18 cellular contexts compared by ENCODE assay signal in genomic region chr3:194714564-194714963, GRCh38. TPM values are rescaled to one million over a fixed set of nuclear protein-coding genes. Genes with fewer than 3 reads are reported as not detected.
A peak's percentile ranks its signal among the peaks of the same experiment; 100 is the strongest.
DNase-seq lines count a peak whose midpoint lies in the region; ATAC-seq, FAIRE-seq and TF ChIP-seq lines count a peak whose summit lies in the region.
"Had no signal": no experiment of that assay in that cellular context is flagged by ENCODE, and none has a peak within 500 bp of the region (broad histone marks: within the 10 kb centered on the region; RNA-seq: fewer than 3 reads in every experiment).

No MANE protein-coding gene starts in this region.

- H3K36me3 Mint-ChIP-seq in Caco-2 (ENCODE audit: insufficient read depth, unreplicated experiment): no peaks in the 10 kb centered on the region

- BruUV-seq in Caco-2 (replicated peaks; lab: Mats Ljungman, UMichigan) (no TSS peak), Panc1 (replicated peaks; lab: Mats Ljungman, UMichigan) (no TSS peak), endothelial cell of umbilical vein (replicated peaks; lab: Mats Ljungman, UMichigan) (no TSS peak)

- no peaks in the 10 kb centered on the region for H3K9me3 Mint-ChIP-seq in Caco-2 (ENCODE audit: unreplicated experiment)
- H3K9me3 Mint-ChIP-seq: H9 had no signal

- dilution Hi-C loops in endothelial cell of umbilical vein (cut with MboI; ENCODE audit: extremely low pct_ligation_motif_present, low sequenced_read_pairs): no loop called here

- no peak overlapping the region for H3K4me3 Mint-ChIP-seq in Caco-2 (ENCODE audit: unreplicated experiment)
- H3K4me3 Mint-ChIP-seq: H9 had no signal

- no peak overlapping the region for H4K8ac ChIP-seq in trophoblast cell (ENCODE audit: low read depth, low read length)

- H3K4me1 ChIP-seq in Caco-2: no peaks in the 10 kb centered on the region
- 0 out of 2 replicates have a peak, but pooled peaks cover 3% of the 10 kb centered on the region for H3K4me1 ChIP-seq in Panc1 (ENCODE audit: control insufficient read depth, insufficient read depth, low read length)
- H3K4me1 ChIP-seq in endothelial cell of umbilical vein (ENCODE audit: control insufficient read depth, extremely low read depth, insufficient read depth, low read length): peaks cover 25% of the 10 kb centered on the region
- peaks cover 15 to 18% of the 10 kb centered on the region in 2 experiments for H3K4me1 ChIP-seq in trophoblast cell (ENCODE audit: control insufficient read depth in 1 of 2, insufficient read depth in 2 of 2, low read length in 2 of 2)
- no peaks in the 10 kb centered on the region for H3K4me1 ChIP-seq in upper lobe of right lung

- WGBS in trophoblast cell (ENCODE audit: extremely low coverage, insufficient coverage, insufficient read length): no CpG with 5 or more reads among the region's 6 CpGs

- no peak for FAIRE-seq in endothelial cell of umbilical vein (lab: Jason Lieb, UNC)

- peaks cover 9% of the 10 kb centered on the region for H3K79me1 ChIP-seq in trophoblast cell (ENCODE audit: low read length)

- H3K18ac ChIP-seq in trophoblast cell (ENCODE audit: low read length): no peak overlapping the region

- H3K36me3 ChIP-seq in Caco-2 (ENCODE audit: control insufficient read depth, insufficient read depth, low read length): no peaks in the 10 kb centered on the region
- H3K36me3 ChIP-seq in Panc1 (ENCODE audit: control insufficient read depth, insufficient read depth, low read length): no peaks in the 10 kb centered on the region
- no peaks in the 10 kb centered on the region for H3K36me3 ChIP-seq in endothelial cell of umbilical vein (ENCODE audit: control insufficient read depth in 2 of 2, extremely low read depth in 1 of 2, insufficient read depth in 2 of 2, low read length in 2 of 2)
- no peaks in the 10 kb centered on the region for H3K36me3 ChIP-seq in trophoblast cell (ENCODE audit: control insufficient read depth in 1 of 2, insufficient read depth in 2 of 2, low read length in 2 of 2)
- H3K36me3 ChIP-seq in upper lobe of right lung: no peaks in the 10 kb centered on the region

- no peak overlapping the region for H4K12ac ChIP-seq in trophoblast cell (ENCODE audit: low read depth, low read length)

- no peaks in the 10 kb centered on the region for H3K9me3 ChIP-seq in Caco-2
- no peaks in the 10 kb centered on the region; the same call in 1 of the 2 replicates for H3K9me3 ChIP-seq in Panc1 (ENCODE audit: control insufficient read depth, insufficient read depth, low read depth, low read length)
- H3K9me3 ChIP-seq in endothelial cell of umbilical vein (replicated peaks; ENCODE audit: control insufficient read depth, insufficient read depth, low read length): no peaks in the 10 kb centered on the region
- no peaks in the 10 kb centered on the region for H3K9me3 ChIP-seq in trophoblast cell (ENCODE audit: insufficient read depth, low read depth, low read length)
- no peaks in the 10 kb centered on the region for H3K9me3 ChIP-seq in upper lobe of right lung
- H3K9me3 ChIP-seq: SK-N-SH had no signal

- intact Hi-C loops in Caco-2 (cut with micrococcal nuclease; ENCODE audit: unreplicated experiment) (no loop called here), Panc1 (cut with micrococcal nuclease; ENCODE audit: unreplicated experiment) (no loop called here), endothelial cell of umbilical vein (cut with micrococcal nuclease) (no loop called here), upper lobe of right lung (cut with DNase I) (no loop called here)

- POLR2A ChIA-PET in Caco-2 (lab: Charles Lee): no interaction called here
- POLR2A ChIA-PET in Panc1 (lab: Charles Lee): no interaction called here
- POLR2A ChIA-PET in endothelial cell of umbilical vein (lab: Charles Lee): no interaction called here

- H3K27ac Mint-ChIP-seq in Caco-2 (ENCODE audit: unreplicated experiment): peak overlapping the region; percentile 9

- H3K79me2 ChIP-seq in endothelial cell of umbilical vein (ENCODE audit: control insufficient read depth, insufficient read depth, low read length) (no peaks in the 10 kb centered on the region), trophoblast cell (ENCODE audit: control insufficient read depth, insufficient read depth, low read length, poor library complexity) (no peaks in the 10 kb centered on the region)

- no peak overlapping the region for H3K14ac ChIP-seq in trophoblast cell (ENCODE audit: low read length)

- no peak overlapping the region for H3K27ac ChIP-seq in Panc1 (ENCODE audit: low read length)
- peak overlapping the region; percentile 27 for H3K27ac ChIP-seq in endothelial cell of umbilical vein (ENCODE audit: insufficient read depth, low read depth, low read length)
- no peak overlapping the region for H3K27ac ChIP-seq in trophoblast cell (ENCODE audit: low read depth, low read length)
- H3K27ac ChIP-seq in upper lobe of right lung: no peak overlapping the region

- H4K91ac ChIP-seq in trophoblast cell (ENCODE audit: low read depth, low read length): peak overlapping the region; percentile 4

- CTCF ChIA-PET in Caco-2 (lab: Charles Lee) (no interaction called here), Panc1 (lab: Charles Lee) (no interaction called here), endothelial cell of umbilical vein (lab: Charles Lee) (interaction anchor here (1.1 kb wide), 2 partner anchors 13 to 157 kb away, joined by 3 to 4 read pairs; no protein-coding TSS in a partner anchor)

- H2AK5ac ChIP-seq in trophoblast cell (ENCODE audit: low read length): no peak overlapping the region

- in situ Hi-C loops in Panc1 (cut with HindIII; ENCODE audit: low pct_unique_long_range_greater_than_20kb, low sequenced_read_pairs): no loop called here

- no peak for TF ChIP-seq POLR2A in endothelial cell of umbilical vein (IDR thresholded peaks at IDR 0.05; ENCODE audit: low read depth, low read length)

- H2AFZ ChIP-seq in endothelial cell of umbilical vein (ENCODE audit: low read depth, low read length) (no peak overlapping the region), trophoblast cell (ENCODE audit: insufficient read depth, low read length, poor library complexity) (no peak overlapping the region)

- no peaks in the 10 kb centered on the region for H3K9me1 ChIP-seq in endothelial cell of umbilical vein (replicated peaks; ENCODE audit: control insufficient read depth, extremely low read depth, insufficient read depth, low read length)

- H3K4me1 Mint-ChIP-seq in Caco-2 (ENCODE audit: low read depth, unreplicated experiment): peaks cover 12% of the 10 kb centered on the region

- no peak overlapping the region for H3K4ac ChIP-seq in trophoblast cell (ENCODE audit: low read depth, low read length)

- H4K20me1 ChIP-seq in endothelial cell of umbilical vein (replicated peaks; ENCODE audit: control insufficient read depth, extremely low read depth, insufficient read depth, low read length): no peaks in the 10 kb centered on the region

- H3K4me2 ChIP-seq in endothelial cell of umbilical vein (ENCODE audit: insufficient read depth, low read length) (no peak overlapping the region), trophoblast cell (ENCODE audit: low read length) (no peak overlapping the region)
- H3K4me2 ChIP-seq: SK-N-SH had no signal

- ATAC-seq in Panc1: peak; percentile 44; the same call in 1 of the 2 replicates
- ATAC-seq in upper lobe of right lung: no peak
- ATAC-seq in HG02840 (IDR thresholded peaks at IDR 0.05; ENCODE audit: low FRiP score, unreplicated experiment): no peak
- ATAC-seq: PC-3, Right ventricle myocardium inferior had no signal

- peak overlapping the region; percentile 9 for H2BK12ac ChIP-seq in trophoblast cell (ENCODE audit: low read length)

- H2BK5ac ChIP-seq in trophoblast cell (ENCODE audit: low read depth, low read length, poor library complexity): no peak overlapping the region

- H3K4me3 ChIP-seq in Caco-2 (ENCODE audit: low read depth, low read length) (no peak overlapping the region), Panc1 (ENCODE audit: low read depth in 2 of 2, low read length in 2 of 2) (no peak overlapping the region), endothelial cell of umbilical vein (replicated peaks in 1 of 3; ENCODE audit: insufficient read depth in 1 of 3, low read depth in 1 of 3, low read length in 3 of 3) (no peak overlapping the region), trophoblast cell (ENCODE audit: low read depth, low read length) (no peak overlapping the region), upper lobe of right lung (no peak overlapping the region)

- DNase-seq in Caco-2 (no peak), Panc1 (ENCODE audit: low read depth, low spot score) (no peak), endothelial cell of umbilical vein (ENCODE audit: low read depth, low spot score) (no peak), trophoblast cell (peak; percentile 45 to 56), upper lobe of right lung (no peak), globus pallidus (ENCODE audit: low spot score) (no peak)
- DNase-seq: H9, IMR-90, Kasumi-1, MM.1S, NCI-H1105, NCI-H1694 treated with DMSO at 0.1 percent for 48 hours, NCI-H2171, NCI-H446, PC-3, SK-N-SH had no signal

- H2BK120ac ChIP-seq in trophoblast cell (ENCODE audit: insufficient read depth, low read length, poor library complexity): no peak overlapping the region

- H3K27me3 ChIP-seq in Caco-2 (replicated peaks; ENCODE audit: control insufficient read depth, insufficient read depth, low read length) (no peaks in the 10 kb centered on the region), Panc1 (ENCODE audit: control insufficient read depth, insufficient read depth, low read length) (no peaks in the 10 kb centered on the region), endothelial cell of umbilical vein (ENCODE audit: control insufficient read depth in 2 of 2, insufficient read depth in 2 of 2, low read length in 2 of 2) (no peaks in the 10 kb centered on the region), trophoblast cell (ENCODE audit: insufficient read depth, low read length) (no peaks in the 10 kb centered on the region), upper lobe of right lung (no peaks in the 10 kb centered on the region)

- H3K27me3 Mint-ChIP-seq in Caco-2 (ENCODE audit: insufficient read depth, unreplicated experiment): no peaks in the 10 kb centered on the region

- no peak overlapping the region for H3K23ac ChIP-seq in trophoblast cell (ENCODE audit: low read length)

- TF ChIP-seq CTCF in Caco-2 (IDR thresholded peaks at IDR 0.05; ENCODE audit: insufficient read depth in 1 of 2, low read depth in 1 of 2, low read length in 1 of 2, severe bottlenecking in 1 of 2, unreplicated experiment in 1 of 2): no peak
- no peak for TF ChIP-seq CTCF in Panc1 (IDR thresholded peaks at IDR 0.05)
- TF ChIP-seq CTCF in endothelial cell of umbilical vein (IDR thresholded peaks at IDR 0.05; ENCODE audit: extremely low read depth in 1 of 2, insufficient read depth in 1 of 2, low read depth in 1 of 2, low read length in 2 of 2): no peak
- no peak for TF ChIP-seq CTCF in upper lobe of right lung (IDR thresholded peaks at IDR 0.05)

- H3K9ac ChIP-seq in endothelial cell of umbilical vein (replicated peaks; ENCODE audit: extremely low read depth, insufficient read depth, low read length) (no peak overlapping the region), trophoblast cell (ENCODE audit: low read length) (no peak overlapping the region)
- H3K9ac ChIP-seq: SK-N-SH had no signal

RNA-seq across cellular contexts. Expression of gene FAM43A, which starts 28.9 kb away (rescaled TPM):
- total RNA-seq in Caco-2 (2022): 3.5 and 4.0 TPM in 2 replicates
- 51.4 TPM for total RNA-seq in Panc1 (2021; ENCODE audit: unreplicated experiment)
- polyA plus RNA-seq in Panc1 (2012; ENCODE audit: insufficient read length): 76.9 TPM
- total RNA-seq in endothelial cell of umbilical vein: 246 and 307 TPM in 2 replicates
- polyA plus RNA-seq in endothelial cell of umbilical vein: 244 and 316 TPM in 2 replicates
- polyA plus RNA-seq in endothelial cell of umbilical vein (2011; cell fraction: cytosol; rRNA removed): 143 and 265 TPM in 2 replicates
- polyA plus RNA-seq in endothelial cell of umbilical vein (2011; cell fraction: nucleus; rRNA removed): 173 and 198 TPM in 2 replicates
- polyA plus RNA-seq in endothelial cell of umbilical vein (2012): 105 and 115 TPM in 2 replicates
- polyA minus RNA-seq in endothelial cell of umbilical vein: 94.3 and 128 TPM in 2 replicates
- 3.8 TPM for polyA minus RNA-seq in endothelial cell of umbilical vein (2011; cell fraction: cytosol; rRNA and poly(A)+ RNA removed)
- polyA minus RNA-seq in endothelial cell of umbilical vein (2011; cell fraction: nucleus; rRNA and poly(A)+ RNA removed): 53.5 and 134 TPM in 2 replicates
- 23.3 and 27.6 TPM in 2 replicates for polyA plus RNA-seq in trophoblast cell (2013)
- total RNA-seq in upper lobe of right lung: 25.7 TPM

RNA-seq across cellular contexts. Expression of gene LSG1, which starts 42.6 kb away (rescaled TPM):
- total RNA-seq in Caco-2 (2022) (48.0 and 55.0 TPM in 2 replicates), Panc1 (2021; ENCODE audit: unreplicated experiment) (72.9 TPM), endothelial cell of umbilical vein (48.3 and 52.7 TPM in 2 replicates), upper lobe of right lung (36.8 TPM)
- polyA plus RNA-seq in Panc1 (2012; ENCODE audit: insufficient read length): 52.9 TPM
- polyA plus RNA-seq in endothelial cell of umbilical vein: 47.1 and 50.0 TPM in 2 replicates
- 35.2 and 39.4 TPM in 2 replicates for polyA plus RNA-seq in endothelial cell of umbilical vein (2011; cell fraction: cytosol; rRNA removed)
- polyA plus RNA-seq in endothelial cell of umbilical vein (2011; cell fraction: nucleus; rRNA removed): 263 and 312 TPM in 2 replicates
- 29.2 and 52.6 TPM in 2 replicates for polyA plus RNA-seq in endothelial cell of umbilical vein (2012)
- 86.6 and 130 TPM in 2 replicates for polyA minus RNA-seq in endothelial cell of umbilical vein
- 33.1 TPM for polyA minus RNA-seq in endothelial cell of umbilical vein (2011; cell fraction: cytosol; rRNA and poly(A)+ RNA removed)
- 95.1 and 134 TPM in 2 replicates for polyA minus RNA-seq in endothelial cell of umbilical vein (2011; cell fraction: nucleus; rRNA and poly(A)+ RNA removed)
- 17.7 and 18.0 TPM in 2 replicates for polyA plus RNA-seq in trophoblast cell (2013)

Comparison
In these comparisons a context has a peak if more than half of its experiments do, and no peak if none do; other contexts are left out.
1. DNase-seq: peak in trophoblast cell (2 of 2); none in Caco-2 (0 of 2), Panc1 (single experiment), endothelial cell of umbilical vein (single experiment), upper lobe of right lung (single experiment) and globus pallidus (single experiment).